ENCODE assay signal across 8 cellular contexts in genomic region chr2:19989342-19989680, GRCh38. TPM values are rescaled to one million over a fixed set of nuclear protein-coding genes. Genes with fewer than 3 reads are reported as not detected.
DNase-seq lines count a peak whose midpoint lies in the region; TF ChIP-seq lines count a peak whose summit lies in the region.

No MANE protein-coding gene starts in this region.

- H2AFZ ChIP-seq in mammary epithelial cell (ENCODE audit: low read depth, low read length): peak overlapping the region; percentile 96

- H3K4me1 ChIP-seq in A673 (ENCODE audit: insufficient read depth, low read length, poor library complexity, severe bottlenecking) (peaks cover 8% of the 10 kb centered on the region), mammary epithelial cell (ENCODE audit: insufficient read depth, low read length) (peaks cover 9% of the 10 kb centered on the region), mucosa of rectum (ENCODE audit: control insufficient read depth in 2 of 2, insufficient read depth in 2 of 2, low read length in 2 of 2) (peaks cover 5% of the 10 kb centered on the region in 2 donors)

- dilution Hi-C loops in mammary epithelial cell (cut with HindIII; ENCODE audit: low sequenced_read_pairs): no loop called here

- H3K9ac ChIP-seq in mammary epithelial cell (ENCODE audit: insufficient read depth, low read length): peak overlapping the region; percentile 48
- H3K9ac ChIP-seq in mucosa of rectum (ENCODE audit: low read depth in 1 of 2, low read length in 2 of 2): peak overlapping the region in 1 of 2 donors; percentile 63

- H4K20me1 ChIP-seq in mammary epithelial cell (ENCODE audit: insufficient read depth, low read length): no peaks in the 10 kb centered on the region

- no TSS peak for BruUV-seq in A673 (replicated peaks; lab: Mats Ljungman, UMichigan)
- BruUV-seq in mammary epithelial cell (replicated peaks; lab: Mats Ljungman, UMichigan): no TSS peak

- no peaks in the 10 kb centered on the region for H3K9me3 ChIP-seq in A673 (ENCODE audit: low read depth, low read length, poor library complexity, severe bottlenecking)
- H3K9me3 ChIP-seq in mammary epithelial cell (replicated peaks; ENCODE audit: insufficient read depth, low read length): no peaks in the 10 kb centered on the region
- H3K9me3 ChIP-seq in mucosa of rectum (ENCODE audit: control insufficient read depth in 2 of 2, low read length in 2 of 2): no peaks in the 10 kb centered on the region

- DNase-seq in A673 (ENCODE audit: low spot score) (peak; percentile 23), HL-60 (ENCODE audit: low read depth in 1 of 2, low spot score in 1 of 2) (no peak), mammary epithelial cell (no peak), NCI-H2196 (lab: John Stamatoyannopoulos, UW; ENCODE audit: unreplicated experiment) (no peak), glomerular visceral epithelial cell (ENCODE audit: extremely low spot score) (no peak), SIG-M5 (lab: John Stamatoyannopoulos, UW) (no peak)
- DNase-seq in stimulated activated naive CD4-positive, alpha-beta T cell treated with Interleukin-2 at 50 U/mL for 16 hours (lab: John Stamatoyannopoulos, UW): no peak

- POLR2A ChIA-PET in A673 (lab: Charles Lee; ENCODE audit: low non-redundant PET): interaction anchor here (0.6 kb wide), 1 partner anchor 50 kb away, joined by 10 read pairs; no protein-coding TSS in a partner anchor

- TF ChIP-seq CTCF in A673 (conservative IDR thresholded peaks at IDR 0.05; ENCODE audit: low read depth, low read length) (no peak), HL-60 (IDR thresholded peaks at IDR 0.05; ENCODE audit: insufficient read depth, low read length) (no peak), mammary epithelial cell (conservative IDR thresholded peaks at IDR 0.05 in 1 of 2, IDR thresholded peaks at IDR 0.05 in 1 of 2; ENCODE audit: extremely low read depth in 1 of 2, insufficient read depth in 1 of 2, low read depth in 1 of 2, low read length in 2 of 2) (no peak)

- H3K79me2 ChIP-seq in mammary epithelial cell (ENCODE audit: insufficient read depth, low read length): peaks cover 25% of the 10 kb centered on the region

- H3K4me2 ChIP-seq in mammary epithelial cell (ENCODE audit: insufficient read depth, low read depth, low read length): peak overlapping the region; percentile 90

- CTCF ChIA-PET in A673 (lab: Charles Lee) (interaction anchor here (1.6 kb wide), 1 partner anchor 26 kb away, joined by 6 read pairs; no protein-coding TSS in a partner anchor), mammary epithelial cell (lab: Charles Lee; ENCODE audit: low non-redundant PET) (interaction anchor here (0.5 to 0.7 kb wide), 2 partner anchors 26 to 224 kb away, joined by 3 read pairs; no protein-coding TSS in a partner anchor)

- intact Hi-C loops in A673 (cut with micrococcal nuclease; ENCODE audit: unreplicated experiment): no loop called here
- intact Hi-C loops in mammary epithelial cell (cut with micrococcal nuclease): loop anchor here (2.0 kb wide), 1 partner anchor 27 kb away; no protein-coding TSS in a partner anchor

- H3K4me3 ChIP-seq in A673 (ENCODE audit: low read depth, low read length, poor library complexity, severe bottlenecking): peak overlapping the region; percentile 69
- peak overlapping the region; percentile 99 for H3K4me3 ChIP-seq in HL-60 (replicated peaks; ENCODE audit: insufficient read depth, low read length)
- peak overlapping the region; percentile 67 to 91 (median 75) for H3K4me3 ChIP-seq in mammary epithelial cell (replicated peaks in 1 of 3; ENCODE audit: insufficient read depth in 1 of 3, low read depth in 2 of 3, low read length in 3 of 3)
- H3K4me3 ChIP-seq in mucosa of rectum (ENCODE audit: low read length in 2 of 2): peak overlapping the region; percentile 77 to 87

- H3K27ac ChIP-seq in A673 (ENCODE audit: low read depth, low read length, poor library complexity, severe bottlenecking): peak overlapping the region; percentile 60
- H3K27ac ChIP-seq in HL-60 (replicated peaks): peak overlapping the region; percentile 59
- H3K27ac ChIP-seq in mammary epithelial cell (ENCODE audit: insufficient read depth, low read depth, low read length): peak overlapping the region; percentile 30
- H3K27ac ChIP-seq in mucosa of rectum (ENCODE audit: low read depth in 2 of 2, low read length in 2 of 2): no peak overlapping the region

- H3K36me3 ChIP-seq in A673 (ENCODE audit: insufficient read depth, low read length, poor library complexity, severe bottlenecking) (no peaks in the 10 kb centered on the region), mammary epithelial cell (ENCODE audit: insufficient read depth, low read length) (peaks cover 3% of the 10 kb centered on the region), mucosa of rectum (ENCODE audit: control insufficient read depth in 2 of 2, insufficient read depth in 2 of 2, low read length in 2 of 2) (no peaks in the 10 kb centered on the region)

- in situ Hi-C loops in mammary epithelial cell (cut with MboI; ENCODE audit: low sequenced_read_pairs in 2 of 2): no loop called here

- 3% methylated on average over 8 of the region's 8 CpGs for WGBS in mammary epithelial cell (ENCODE audit: low coverage, missing lambda C conversion rate)

- H3K27me3 ChIP-seq in A673 (replicated peaks; ENCODE audit: insufficient read depth, low read depth, low read length, poor library complexity): no peaks in the 10 kb centered on the region
- peaks cover 6% of the 10 kb centered on the region for H3K27me3 ChIP-seq in HL-60 (ENCODE audit: insufficient read depth, poor library complexity, severe bottlenecking)
- no peaks in the 10 kb centered on the region for H3K27me3 ChIP-seq in mammary epithelial cell (ENCODE audit: insufficient read depth, low read length)
- peaks cover 0 to 7% of the 10 kb centered on the region in 2 donors for H3K27me3 ChIP-seq in mucosa of rectum (ENCODE audit: control insufficient read depth in 2 of 2, insufficient read depth in 2 of 2, low read length in 2 of 2)

RNA-seq across cellular contexts. Expression of gene WDR35, which starts 0.6 kb away (rescaled TPM):
- total RNA-seq in A673 (2021) (26.2 and 29.4 TPM in 2 replicates), mammary epithelial cell (10 to 100 TPM in 1 of 2 donors, 1 to 10 TPM in 1; 8.8 to 11.5 TPM)
- polyA plus RNA-seq in mammary epithelial cell: 4.1 TPM
- 6.8 TPM for polyA minus RNA-seq in mammary epithelial cell

RNA-seq across cellular contexts. Expression of gene MATN3, which starts 23.2 kb away (rescaled TPM):
- total RNA-seq in A673 (2021) (2.7 and 2.8 TPM in 2 replicates), mammary epithelial cell (1 to 10 TPM; 4.8 TPM)
- polyA plus RNA-seq in mammary epithelial cell: 3.4 TPM
- not detected for polyA minus RNA-seq in mammary epithelial cell

Comparison
In these comparisons a context has a peak if more than half of its experiments do, and no peak if none do; other contexts are left out.
1. H3K27ac ChIP-seq: peak in A673 (single experiment), HL-60 (single experiment) and mammary epithelial cell (single experiment); none in mucosa of rectum (0 of 2).
2. Peak in every context shown above with its lines, with median percentiles within 50 percentile points of each other: H3K4me3 ChIP-seq.